ENCODE assay signal across 9 cellular contexts in genomic region chr11:78562398-78562797, GRCh38. TPM values are rescaled to one million over a fixed set of nuclear protein-coding genes. Genes with fewer than 3 reads are reported as not detected.
DNase-seq lines count a peak whose midpoint lies in the region; ATAC-seq and TF ChIP-seq lines count a peak whose summit lies in the region.
"Had no signal": no experiment of that assay in that cellular context is flagged by ENCODE, and none has a peak within 500 bp of the region (broad histone marks: within the 10 kb centered on the region; RNA-seq: fewer than 3 reads in every experiment).

No MANE protein-coding gene starts in this region.

- intact Hi-C loops in heart right ventricle (cut with DNase I) (loop anchor here in 9 of 10 donors (2.0 to 10.0 kb wide), 8 partner anchors 145 to 425 kb away; partner anchors contain the start of genes GAB2 (in 7 of the 9) and ALG8 (in 1 of the 9)), cardiac septum (cut with DNase I) (loop anchor here (5.0 kb wide), 1 partner anchor 145 kb away; the partner anchor contains the start of gene GAB2), aorta (cut with DNase I) (loop anchor here (5.0 to 10.0 kb wide), 5 partner anchors 145 to 415 kb away; partner anchors contain the start of gene GAB2 (in 2 of the 2))
- intact Hi-C loops in activated T-helper 1 cell treated with anti-CD3 and anti-CD28 coated beads, Interleukin-12 subunit alpha, Interleukin-12 subunit beta, Interleukin-2, Interleukin-4 antibody, amounts not matched to agents 30 ng/mL and 10 ng/mL and 1 ng/mL, durations not matched to agents 14 hours and 24 hours and 36 hours (cut with micrococcal nuclease): loop anchor here (5.0 to 10.0 kb wide), 6 partner anchors 80 to 740 kb away; partner anchors contain the start of genes AAMDC, NDUFC2 and RSF1

- H3K36me3 ChIP-seq in heart right ventricle (peaks cover 0 to 43% (median 3%) of the 10 kb centered on the region in 9 donors), aorta (ENCODE audit: control insufficient read depth in 1 of 2, insufficient read depth in 2 of 2, low read length in 1 of 2) (peaks cover 0 to 1% of the 10 kb centered on the region in 2 donors)

- H3K9me3 ChIP-seq in heart right ventricle (no peaks in the 10 kb centered on the region), aorta (ENCODE audit: control insufficient read depth, low read length) (no peaks in the 10 kb centered on the region)

- H3K4me3 ChIP-seq in heart right ventricle (no peak overlapping the region), aorta (ENCODE audit: low read length in 2 of 2) (no peak overlapping the region)

- H3K4me1 ChIP-seq in heart right ventricle (peaks cover 9 to 49% (median 34%) of the 10 kb centered on the region in 9 donors), aorta (ENCODE audit: control insufficient read depth in 1 of 2, insufficient read depth in 2 of 2, low read length in 2 of 2) (peaks cover 3 to 4% of the 10 kb centered on the region in 2 donors)

- DNase-seq in heart right ventricle (no peak), cardiac septum (ENCODE audit: low spot score) (no peak), kidney tubule cell (ENCODE audit: low spot score) (peak; percentile 38), aorta (no peak), C1 segment of cervical spinal cord (lab: John Stamatoyannopoulos, UW) (no peak), NCI-H1694 treated with DMSO at 0.1 percent for 48 hours (lab: John Stamatoyannopoulos, UW) (no peak)
- no peak for DNase-seq in activated T-helper 1 cell treated with anti-CD3 and anti-CD28 coated beads, Interleukin-12 subunit alpha, Interleukin-12 subunit beta, Interleukin-2, Interleukin-4 antibody, amounts not matched to agents 30 ng/mL and 10 ng/mL and 1 ng/mL, durations not matched to agents 14 hours and 24 hours and 36 hours (ENCODE audit: low spot score)
- no peak for DNase-seq in activated CD8-positive, alpha-beta memory T cell treated with anti-CD3 and anti-CD28 coated beads for 24 hours
- DNase-seq: stimulated activated naive CD8-positive, alpha-beta T cell treated with anti-CD3 and anti-CD28 coated beads, Interleukin-15, amount 100 ng/mL, for 72 hours had no signal

- peak overlapping the region; percentile 13 for H3K4me3 Mint-ChIP-seq in activated T-helper 1 cell treated with anti-CD3 and anti-CD28 coated beads, Interleukin-12 subunit alpha, Interleukin-12 subunit beta, Interleukin-2, Interleukin-4 antibody, amounts not matched to agents 30 ng/mL and 10 ng/mL and 1 ng/mL, durations not matched to agents 14 hours and 24 hours and 36 hours
- H3K4me3 Mint-ChIP-seq: stimulated activated naive CD8-positive, alpha-beta T cell treated with anti-CD3 and anti-CD28 coated beads, Interleukin-15, amount 100 ng/mL, for 72 hours had no signal

- 41 to 44% methylated on average over 3 of the region's 3 CpGs for WGBS in heart right ventricle, 2 donors
- WGBS in aorta, 2 donors: 5 to 8% methylated on average over 3 of the region's 3 CpGs

- ATAC-seq in heart right ventricle: peak in 1 of 8 donors; percentile 21
- ATAC-seq in aorta (ENCODE audit: low FRiP score): peak; percentile 37
- ATAC-seq: stimulated activated naive CD8-positive, alpha-beta T cell treated with anti-CD3 and anti-CD28 coated beads, Interleukin-15, amount 100 ng/mL, for 72 hours had no signal

- H3K27me3 Mint-ChIP-seq in activated T-helper 1 cell treated with anti-CD3 and anti-CD28 coated beads, Interleukin-12 subunit alpha, Interleukin-12 subunit beta, Interleukin-2, Interleukin-4 antibody, amounts not matched to agents 30 ng/mL and 10 ng/mL and 1 ng/mL, durations not matched to agents 14 hours and 24 hours and 36 hours (ENCODE audit: insufficient read depth): no peaks in the 10 kb centered on the region
- H3K27me3 Mint-ChIP-seq: stimulated activated naive CD8-positive, alpha-beta T cell treated with anti-CD3 and anti-CD28 coated beads, Interleukin-15, amount 100 ng/mL, for 72 hours had no signal

- TF ChIP-seq CTCF in heart right ventricle (IDR thresholded peaks at IDR 0.05): no peak

- peaks cover 32% of the 10 kb centered on the region for H3K36me3 Mint-ChIP-seq in activated T-helper 1 cell treated with anti-CD3 and anti-CD28 coated beads, Interleukin-12 subunit alpha, Interleukin-12 subunit beta, Interleukin-2, Interleukin-4 antibody, amounts not matched to agents 30 ng/mL and 10 ng/mL and 1 ng/mL, durations not matched to agents 14 hours and 24 hours and 36 hours (ENCODE audit: low read depth)

- H3K27me3 ChIP-seq in heart right ventricle (no peaks in the 10 kb centered on the region), aorta (ENCODE audit: control insufficient read depth in 1 of 2, insufficient read depth in 2 of 2, low read length in 1 of 2) (no peaks in the 10 kb centered on the region)

- H3K9me3 Mint-ChIP-seq in activated T-helper 1 cell treated with anti-CD3 and anti-CD28 coated beads, Interleukin-12 subunit alpha, Interleukin-12 subunit beta, Interleukin-2, Interleukin-4 antibody, amounts not matched to agents 30 ng/mL and 10 ng/mL and 1 ng/mL, durations not matched to agents 14 hours and 24 hours and 36 hours: no peaks in the 10 kb centered on the region
- H3K9me3 Mint-ChIP-seq: stimulated activated naive CD8-positive, alpha-beta T cell treated with anti-CD3 and anti-CD28 coated beads, Interleukin-15, amount 100 ng/mL, for 72 hours had no signal

- H3K4me1 Mint-ChIP-seq in activated T-helper 1 cell treated with anti-CD3 and anti-CD28 coated beads, Interleukin-12 subunit alpha, Interleukin-12 subunit beta, Interleukin-2, Interleukin-4 antibody, amounts not matched to agents 30 ng/mL and 10 ng/mL and 1 ng/mL, durations not matched to agents 14 hours and 24 hours and 36 hours (ENCODE audit: low read depth): peaks cover 62% of the 10 kb centered on the region

- peak overlapping the region; percentile 70 for H3K27ac Mint-ChIP-seq in activated T-helper 1 cell treated with anti-CD3 and anti-CD28 coated beads, Interleukin-12 subunit alpha, Interleukin-12 subunit beta, Interleukin-2, Interleukin-4 antibody, amounts not matched to agents 30 ng/mL and 10 ng/mL and 1 ng/mL, durations not matched to agents 14 hours and 24 hours and 36 hours

- peak overlapping the region in 7 of 10 donors; percentile 9 to 83 (median 77) for H3K27ac ChIP-seq in heart right ventricle
- peak overlapping the region; percentile 4 to 86 for H3K27ac ChIP-seq in aorta (ENCODE audit: low read depth in 1 of 2, low read length in 2 of 2)

RNA-seq across cellular contexts. Expression of gene NARS2, which starts 12.3 kb away (rescaled TPM):
- total RNA-seq in heart right ventricle: 10 to 100 TPM; 14.8 to 20.1 (median 16.7) TPM
- 10 to 100 TPM; 12.4 to 18.7 TPM for polyA plus RNA-seq in heart right ventricle
- 9.9 TPM for total RNA-seq in cardiac septum
- 38.2 and 38.7 TPM in 2 replicates for total RNA-seq in activated T-helper 1 cell treated with anti-CD3 and anti-CD28 coated beads, Interleukin-12 subunit alpha, Interleukin-12 subunit beta, Interleukin-2, Interleukin-4 antibody, amounts not matched to agents 30 ng/mL and 10 ng/mL and 1 ng/mL, durations not matched to agents 14 hours and 24 hours and 36 hours
- 10 to 100 TPM; 11.2 TPM for total RNA-seq in aorta
- 10 to 100 TPM in 1 of 2 donors, 1 to 10 TPM in 1; 4.8 to 10.2 TPM for polyA plus RNA-seq in aorta
